32 cellular contexts compared by ENCODE assay signal in the genomic region with DNA sequence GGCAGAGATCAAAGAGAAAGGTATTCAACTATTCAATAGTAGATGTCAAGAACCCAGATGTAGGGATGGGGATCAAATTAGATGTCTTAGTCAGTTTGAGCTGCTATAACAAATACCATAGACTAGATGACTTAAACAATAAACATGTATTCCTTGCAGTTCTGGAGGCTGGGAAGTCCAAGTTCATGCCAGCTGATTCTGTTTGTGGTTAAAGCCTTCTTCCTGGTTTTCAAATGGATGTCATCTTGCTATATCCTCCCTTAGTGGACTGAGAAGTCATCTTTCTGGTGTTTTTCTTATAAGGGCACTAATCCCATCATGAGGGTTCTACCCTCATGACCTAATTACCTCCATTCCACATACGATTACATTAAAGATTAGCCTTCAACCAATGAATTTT. TPM values are rescaled to one million over a fixed set of nuclear protein-coding genes. Genes with fewer than 3 reads are reported as not detected.
"Had no signal": no experiment of that assay in that cellular context is flagged by ENCODE, and none has a peak within 500 bp of the region (broad histone marks: within the 10 kb centered on the region; RNA-seq: fewer than 3 reads in every experiment).

No MANE protein-coding gene starts in this region.

- H3K4me1 ChIP-seq: suprapubic skin, testis, thyroid gland, tibial artery, tibial nerve, upper lobe of left lung, upper lobe of right lung, uterus, vagina had no signal

- H3K36me3 ChIP-seq: stomach, suprapubic skin, thoracic aorta, thyroid gland, tibial artery, tibial nerve, transverse colon, upper lobe of left lung, upper lobe of right lung, uterus, vagina had no signal

- H3K27me3 ChIP-seq: stomach, suprapubic skin, testis, thyroid gland, tibial artery, tibial nerve, transverse colon, upper lobe of left lung, upper lobe of right lung, uterus, vagina had no signal

- FAIRE-seq: urothelium cell line had no signal

- ATAC-seq: stimulated activated effector memory CD8-positive, alpha-beta T cell treated with anti-CD3 and anti-CD28 coated beads, Interleukin-12 subunit alpha, Interleukin-12 subunit beta, amount 100 ng/mL, for 72 hours; stimulated activated memory B cell treated with anti-CD40 and anti-IgM and Interleukin-4, amounts not matched to agents 10 μg/mL and 1 μg/mL and 100 μg/mL, for 72 hours; stimulated activated naive B cell treated with anti-CD40 and anti-IgM and Interleukin-4, amounts not matched to agents 10 μg/mL and 1 μg/mL and 100 μg/mL, for 72 hours; stimulated activated naive CD8-positive, alpha-beta T cell treated with anti-CD3 and anti-CD28 coated beads, Interleukin-15, amount 100 ng/mL, for 72 hours; stimulated activated naive CD8-positive, alpha-beta T cell treated with anti-CD3 and anti-CD28 coated beads, Interleukin-15, Interleukin-2, amounts not matched to agents 100 U/mL and 50 U/mL, for 24 hours; upper lobe of right lung had no signal

- H3K36me3 Mint-ChIP-seq: stimulated activated effector memory CD8-positive, alpha-beta T cell treated with anti-CD3 and anti-CD28 coated beads, Interleukin-12 subunit alpha, Interleukin-12 subunit beta, amount 100 ng/mL, for 72 hours; stimulated activated memory B cell treated with anti-CD40 and anti-IgM and Interleukin-4, amounts not matched to agents 10 μg/mL and 1 μg/mL and 100 μg/mL, for 72 hours; stimulated activated naive B cell treated with anti-CD40 and anti-IgM and Interleukin-4, amounts not matched to agents 10 μg/mL and 1 μg/mL and 100 μg/mL, for 72 hours had no signal

- H3K27me3 Mint-ChIP-seq: stimulated activated memory B cell treated with anti-CD40 and anti-IgM and Interleukin-4, amounts not matched to agents 10 μg/mL and 1 μg/mL and 100 μg/mL, for 72 hours; stimulated activated naive B cell treated with anti-CD40 and anti-IgM and Interleukin-4, amounts not matched to agents 10 μg/mL and 1 μg/mL and 100 μg/mL, for 72 hours; stimulated activated naive CD8-positive, alpha-beta T cell treated with anti-CD3 and anti-CD28 coated beads, Interleukin-15, amount 100 ng/mL, for 72 hours; stimulated activated naive CD8-positive, alpha-beta T cell treated with anti-CD3 and anti-CD28 coated beads, Interleukin-15, Interleukin-2, amounts not matched to agents 100 ng/mL and 50 ng/mL, for 24 hours; type B pancreatic cell had no signal

- H3K4me1 Mint-ChIP-seq: stimulated activated effector memory CD8-positive, alpha-beta T cell treated with anti-CD3 and anti-CD28 coated beads, Interleukin-12 subunit alpha, Interleukin-12 subunit beta, amount 100 ng/mL, for 72 hours; stimulated activated memory B cell treated with anti-CD40 and anti-IgM and Interleukin-4, amounts not matched to agents 10 μg/mL and 1 μg/mL and 100 μg/mL, for 72 hours; stimulated activated naive B cell treated with anti-CD40 and anti-IgM and Interleukin-4, amounts not matched to agents 10 μg/mL and 1 μg/mL and 100 μg/mL, for 72 hours; stimulated activated naive CD8-positive, alpha-beta T cell treated with anti-CD3 and anti-CD28 coated beads, Interleukin-15, amount 100 ng/mL, for 72 hours had no signal

- H3K4me3 Mint-ChIP-seq: stimulated activated effector memory CD8-positive, alpha-beta T cell treated with anti-CD3 and anti-CD28 coated beads, Interleukin-12 subunit alpha, Interleukin-12 subunit beta, amount 100 ng/mL, for 72 hours; stimulated activated memory B cell treated with anti-CD40 and anti-IgM and Interleukin-4, amounts not matched to agents 10 μg/mL and 1 μg/mL and 100 μg/mL, for 72 hours; stimulated activated naive B cell treated with anti-CD40 and anti-IgM and Interleukin-4, amounts not matched to agents 10 μg/mL and 1 μg/mL and 100 μg/mL, for 72 hours; stimulated activated naive CD8-positive, alpha-beta T cell treated with anti-CD3 and anti-CD28 coated beads, Interleukin-15, amount 100 ng/mL, for 72 hours; stimulated activated naive CD8-positive, alpha-beta T cell treated with anti-CD3 and anti-CD28 coated beads, Interleukin-15, Interleukin-2, amounts not matched to agents 100 ng/mL and 50 ng/mL, for 24 hours; type B pancreatic cell had no signal

- H3K27ac ChIP-seq: stomach, suprapubic skin, testis, thoracic aorta, thyroid gland, tibial artery, tibial nerve, transverse colon, upper lobe of left lung, upper lobe of right lung, uterus, vagina had no signal

- H3K4me3 ChIP-seq: stomach, suprapubic skin, testis, thoracic aorta, thyroid gland, tibial artery, tibial nerve, transverse colon, upper lobe of left lung, upper lobe of right lung, uterus, vagina had no signal

- H3K9me3 ChIP-seq: suprapubic skin, testis, thoracic aorta, thyroid gland, upper lobe of right lung, uterus, vagina had no signal

- H3K27ac Mint-ChIP-seq: stimulated activated effector memory CD8-positive, alpha-beta T cell treated with anti-CD3 and anti-CD28 coated beads, Interleukin-12 subunit alpha, Interleukin-12 subunit beta, amount 100 ng/mL, for 72 hours; stimulated activated memory B cell treated with anti-CD40 and anti-IgM and Interleukin-4, amounts not matched to agents 10 μg/mL and 1 μg/mL and 100 μg/mL, for 72 hours; stimulated activated naive B cell treated with anti-CD40 and anti-IgM and Interleukin-4, amounts not matched to agents 10 μg/mL and 1 μg/mL and 100 μg/mL, for 72 hours; stimulated activated naive CD8-positive, alpha-beta T cell treated with anti-CD3 and anti-CD28 coated beads, Interleukin-15, amount 100 ng/mL, for 72 hours; stimulated activated naive CD8-positive, alpha-beta T cell treated with anti-CD3 and anti-CD28 coated beads, Interleukin-15, Interleukin-2, amounts not matched to agents 100 ng/mL and 50 ng/mL, for 24 hours; type B pancreatic cell had no signal

- H3K9me3 Mint-ChIP-seq: type B pancreatic cell had no signal

- DNase-seq: stimulated activated CD4-positive, alpha-beta T cell treated with anti-CD3 and anti-CD28 coated beads, Interleukin-2, amount 100 ng/mL, for 48 hours; stimulated activated CD4-positive, alpha-beta T cell treated with anti-CD3 and anti-CD28 coated beads, Interleukin-4, amount 100 ng/mL, for 1 hour; stimulated activated CD4-positive, alpha-beta T cell treated with anti-CD3 and anti-CD28 coated beads, Interleukin-4, amount 100 ng/mL, for 24 hours; stimulated activated CD4-positive, alpha-beta T cell treated with anti-CD3 and anti-CD28 coated beads, Interleukin-4, amount 100 ng/mL, for 4 hours; stimulated activated CD8-positive, alpha-beta memory T cell treated with anti-CD3 and anti-CD28 coated beads, Interleukin-4, amount 100 ng/mL, for 48 hours; stimulated activated naive B cell treated with anti-CD40 and anti-IgM and Interleukin-4, amounts not matched to agents 10 μg/mL and 1 μg/mL and 100 μg/mL, for 72 hours; stimulated activated naive CD4-positive, alpha-beta T cell; stimulated activated naive CD4-positive, alpha-beta T cell treated with Interleukin-2 at 50 U/mL for 16 hours; stimulated activated naive CD8-positive, alpha-beta T cell treated with anti-CD3 and anti-CD28 coated beads, Interleukin-15, amount 100 ng/mL, for 72 hours; stimulated activated naive CD8-positive, alpha-beta T cell treated with anti-CD3 and anti-CD28 coated beads, Interleukin-15, Interleukin-2, amounts not matched to agents 100 U/mL and 50 U/mL, for 24 hours; stomach; substantia nigra; testis; thyroid gland; tibial artery; transverse colon; upper lobe of left lung; upper lobe of right lung; uterus had no signal

RNA-seq across cellular contexts. Expression of a gene that starts 50.5 kb away (rescaled TPM):
- total RNA-seq: stomach, suprapubic skin, temporal lobe, thoracic aorta, thyroid gland, tibial nerve, transverse colon, upper lobe of left lung, upper lobe of right lung, ureter, urinary bladder, uterus, vagina had no signal
- polyA plus RNA-seq: stomach, thymus, urinary bladder had no signal
